In the genomic region with DNA sequence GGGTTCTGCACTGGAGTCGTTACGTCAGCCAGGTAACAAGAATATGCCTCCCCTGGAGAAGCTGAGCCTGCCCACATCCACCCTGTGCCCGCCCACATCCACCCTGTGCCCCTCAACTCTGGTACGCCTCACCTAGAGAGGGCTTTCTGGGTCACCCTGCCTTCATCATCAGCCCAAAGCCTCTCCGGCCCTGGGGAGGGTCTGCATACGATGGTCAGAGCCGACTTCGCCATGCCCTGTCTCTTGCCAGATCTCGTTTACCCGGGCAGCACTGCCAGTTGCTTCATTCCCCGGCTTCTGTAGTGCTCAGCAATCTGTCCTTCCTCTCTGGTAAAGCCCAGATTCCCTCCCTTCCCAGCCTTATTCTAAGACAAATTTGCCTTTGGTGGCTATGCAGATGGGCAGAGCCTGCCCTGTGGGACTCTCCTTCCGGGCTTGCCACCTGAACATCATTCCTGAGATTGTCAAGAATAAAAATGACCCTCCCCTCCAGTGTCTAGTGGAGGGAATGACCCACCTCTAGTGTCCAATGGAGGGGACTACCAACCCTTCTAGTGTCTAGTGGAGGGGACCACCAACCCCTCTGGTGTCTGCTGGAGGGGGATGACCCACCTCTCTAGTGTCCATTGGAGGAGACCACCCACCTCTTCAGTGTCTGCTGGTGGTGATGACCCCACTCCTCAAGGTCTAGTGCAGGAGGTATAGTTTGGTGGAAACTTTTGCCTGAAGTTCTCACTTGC, we compare ENCODE assay signal across 1 cellular context.
TF ChIP-seq lines count a peak whose summit lies in the region.

No MANE protein-coding gene starts in this region.

TF ChIP-seq in WTC11, 78 proteins besides CTCF, POLR2A, EP300 and RAD21 (continued from another document):
- TF ChIP-seq ATF2 (CRISPR knock-in tag; IDR thresholded peaks at IDR 0.05; ENCODE audit: borderline replicate concordance, low read depth), result no peak
- TF ChIP-seq ZNF281 (CRISPR knock-in tag; IDR thresholded peaks at IDR 0.05), result no peak
- no peak for TF ChIP-seq NR1H2 (CRISPR knock-in tag; IDR thresholded peaks at IDR 0.05)
- TF ChIP-seq SMAD3 (CRISPR knock-in tag; IDR thresholded peaks at IDR 0.05; ENCODE audit: borderline replicate concordance), result no peak
- TF ChIP-seq ZNF512 (CRISPR knock-in tag; IDR thresholded peaks at IDR 0.05; ENCODE audit: borderline replicate concordance), result no peak
